In the genomic region with DNA sequence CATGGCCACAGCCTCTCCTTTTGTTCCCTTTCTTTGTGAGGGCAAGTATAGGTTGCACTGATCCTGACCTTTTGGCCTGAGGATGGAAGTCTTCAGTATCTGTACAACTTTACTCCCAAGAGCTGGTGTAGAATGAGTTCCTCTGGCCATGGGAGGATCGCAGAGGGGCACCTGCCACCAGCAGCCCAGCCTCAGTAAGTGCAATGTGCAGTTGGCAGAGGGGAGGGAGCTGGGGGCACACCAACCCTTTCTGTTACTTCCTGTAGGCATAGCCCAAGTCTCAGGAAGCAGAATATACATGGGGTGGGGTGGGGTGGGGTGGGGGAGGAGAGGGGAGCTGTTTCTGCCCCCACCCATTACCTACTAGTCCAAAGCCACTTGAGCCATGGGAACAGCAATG, we compare ENCODE assay signal across 26 cellular contexts.
"Had no signal": no experiment of that assay in that cellular context is flagged by ENCODE, and none has a peak within 500 bp of the region (broad histone marks: within the 10 kb centered on the region; RNA-seq: fewer than 3 reads in every experiment).

No MANE protein-coding gene starts in this region.

- ATAC-seq: effector memory CD8-positive, alpha-beta T cell; esophagus mucosa; foreskin keratinocyte; gastrocnemius medialis; gastroesophageal sphincter; heart left ventricle; heart right ventricle had no signal

- H3K4me1 ChIP-seq: colonic mucosa, esophagus muscularis mucosa, esophagus squamous epithelium, foreskin keratinocyte, gastroesophageal sphincter, heart left ventricle, heart right ventricle had no signal

- H3K9me3 ChIP-seq: colonic mucosa, esophagus muscularis mucosa, esophagus squamous epithelium, gastrocnemius medialis, gastroesophageal sphincter, heart left ventricle, heart right ventricle had no signal

- H3K27ac ChIP-seq: colonic mucosa, coronary artery, dorsolateral prefrontal cortex, epithelial cell of prostate, esophagus muscularis mucosa, esophagus squamous epithelium, foreskin keratinocyte, gastrocnemius medialis, gastroesophageal sphincter, heart left ventricle, heart right ventricle, hepatocyte had no signal

- H3K4me3 ChIP-seq: colonic mucosa, coronary artery, dorsolateral prefrontal cortex, esophagus muscularis mucosa, esophagus squamous epithelium, gastrocnemius medialis, gastroesophageal sphincter, heart left ventricle, heart right ventricle, hepatocyte had no signal

- H2AFZ ChIP-seq: hepatocyte had no signal

- H3K9me3 Mint-ChIP-seq: dendritic cell treated with granulocyte-macrophage colony-stimulating factor and Interleukin-4, amounts not matched to agents 40 ng/mL and 50 ng/mL, for 4 days; endodermal cell had no signal

- DNase-seq: colonic mucosa; cortex of kidney; dermis blood vessel endothelial cell; dorsolateral prefrontal cortex; effector CD4-positive, alpha-beta T cell; effector CD8-positive, alpha-beta T cell; effector memory CD4-positive, alpha-beta T cell; effector memory CD8-positive, alpha-beta T cell; endodermal cell; erythroblast; esophagus squamous epithelium; foreskin fibroblast; foreskin keratinocyte; foreskin melanocyte; gastrocnemius medialis; glutamatergic neuron; head of caudate nucleus; heart left ventricle; heart right ventricle had no signal

- H3K4me3 Mint-ChIP-seq: dendritic cell treated with granulocyte-macrophage colony-stimulating factor and Interleukin-4, amounts not matched to agents 40 ng/mL and 50 ng/mL, for 4 days; effector memory CD8-positive, alpha-beta T cell; endodermal cell had no signal

- H3K4me2 ChIP-seq: hepatocyte had no signal

- H3K79me2 ChIP-seq: hepatocyte had no signal

- H3K27ac Mint-ChIP-seq: dendritic cell treated with granulocyte-macrophage colony-stimulating factor and Interleukin-4, amounts not matched to agents 40 ng/mL and 50 ng/mL, for 4 days; effector memory CD8-positive, alpha-beta T cell; endodermal cell had no signal

- H3K27me3 Mint-ChIP-seq: dendritic cell treated with granulocyte-macrophage colony-stimulating factor and Interleukin-4, amounts not matched to agents 40 ng/mL and 50 ng/mL, for 4 days; effector memory CD8-positive, alpha-beta T cell had no signal

- H3K27me3 ChIP-seq: colonic mucosa, dorsolateral prefrontal cortex, esophagus muscularis mucosa, esophagus squamous epithelium, foreskin keratinocyte, gastrocnemius medialis, gastroesophageal sphincter, heart left ventricle, heart right ventricle, hepatocyte had no signal

- H3K36me3 ChIP-seq: colonic mucosa, esophagus muscularis mucosa, esophagus squamous epithelium, gastrocnemius medialis, gastroesophageal sphincter, heart left ventricle, heart right ventricle had no signal
